Comparison of ENCODE assay signal across 13 cellular contexts in genomic region chr11:92978226-92979111, GRCh38. TPM values are rescaled to one million over a fixed set of nuclear protein-coding genes. Genes with fewer than 3 reads are reported as not detected.
DNase-seq lines count a peak whose midpoint lies in the region; ATAC-seq and TF ChIP-seq lines count a peak whose summit lies in the region.
"Had no signal": no experiment of that assay in that cellular context is flagged by ENCODE, and none has a peak within 500 bp of the region (broad histone marks: within the 10 kb centered on the region; RNA-seq: fewer than 3 reads in every experiment).

No MANE protein-coding gene starts in this region.

- no peak for ATAC-seq in Right ventricle myocardium inferior
- ATAC-seq: A549; activated CD8-positive, alpha-beta T cell treated with anti-CD3 and anti-CD28 coated beads for 36 hours had no signal

- peaks cover 0 to 6% (median 0%) of the 10 kb centered on the region in 45 donors for H3K27me3 ChIP-seq in dorsolateral prefrontal cortex
- H3K27me3 ChIP-seq: esophagus muscularis mucosa had no signal

- peak; percentile 65 for DNase-seq in Right ventricle myocardium inferior (ENCODE audit: missing footprints)
- DNase-seq in cardiac septum (ENCODE audit: low spot score) = no peak
- peak; percentile 98 to 99 for DNase-seq in NCI-H446 (lab: John Stamatoyannopoulos, UW)
- DNase-seq in dorsolateral prefrontal cortex = peak in 9 of 10 donors; percentile 37 to 83 (median 65)
- peak; percentile 59 for DNase-seq in superior temporal gyrus (ENCODE audit: extremely low spot score)
- DNase-seq in stimulated activated CD4-positive, alpha-beta T cell treated with anti-CD3 and anti-CD28 coated beads, Interleukin-2, amount 100 ng/mL, for 48 hours = no peak
- DNase-seq in OCI-M2 (lab: John Stamatoyannopoulos, UW; ENCODE audit: unreplicated experiment) = no peak
- no peak for DNase-seq in stimulated activated CD4-positive, alpha-beta T cell treated with anti-CD3 and anti-CD28 coated beads, Interleukin-15, amount 100 ng/mL, for 24 hours
- DNase-seq: activated CD8-positive, alpha-beta T cell treated with anti-CD3 and anti-CD28 coated beads for 36 hours had no signal

- H3K27ac ChIP-seq in dorsolateral prefrontal cortex = peak overlapping the region in 1 of 59 donors; percentile 44
- H3K27ac ChIP-seq: A549, esophagus muscularis mucosa, KMS-11 had no signal

- intact Hi-C loops in Right ventricle myocardium inferior (cut with DNase I) (no loop called here), cardiac septum (cut with DNase I) (no loop called here), dorsolateral prefrontal cortex (cut with DNase I) (no loop called here)

- H3K4me3 ChIP-seq in dorsolateral prefrontal cortex = no peak overlapping the region
- H3K4me3 ChIP-seq: A549, esophagus muscularis mucosa had no signal

- no peak for TF ChIP-seq CTCF in dorsolateral prefrontal cortex (IDR thresholded peaks at IDR 0.05 in 54 of 56, conservative IDR thresholded peaks at IDR 0.05 in 2 of 56; ENCODE audit: low read depth in 1 of 56, partially characterized antibody in 56 of 56)

RNA-seq across cellular contexts. Expression of gene MTNR1B, which starts 9.0 kb away (rescaled TPM):
- not detected for total RNA-seq in Right ventricle myocardium inferior
- total RNA-seq in cardiac septum = not detected
- total RNA-seq in dorsolateral prefrontal cortex = 1 to 10 TPM in 3 of 120 experiments, under 1 TPM in 1, not detected in 116; 0.41 to 2.2 (median 1.6) TPM
- total RNA-seq: activated CD8-positive, alpha-beta T cell treated with anti-CD3 and anti-CD28 coated beads for 36 hours; esophagus muscularis mucosa; lower leg skin had no signal

Comparison
In these comparisons a context has a peak if more than half of its experiments do, and no peak if none do; other contexts are left out.
1. DNase-seq: peak in Right ventricle myocardium inferior (single experiment), NCI-H446 (2 of 2), dorsolateral prefrontal cortex (9 of 10) and superior temporal gyrus (single experiment); none in cardiac septum (single experiment), stimulated activated CD4-positive, alpha-beta T cell treated with anti-CD3 and anti-CD28 coated beads, Interleukin-2, amount 100 ng/mL, for 48 hours (0 of 2), OCI-M2 (single experiment) and stimulated activated CD4-positive, alpha-beta T cell treated with anti-CD3 and anti-CD28 coated beads, Interleukin-15, amount 100 ng/mL, for 24 hours (single experiment).